ENCODE assay signal across 23 cellular contexts in genomic region chr9:98859941-98860340, GRCh38.
"Had no signal": no experiment of that assay in that cellular context is flagged by ENCODE, and none has a peak within 500 bp of the region (broad histone marks: within the 10 kb centered on the region; RNA-seq: fewer than 3 reads in every experiment).

No MANE protein-coding gene starts in this region.

- DNase-seq: dermis blood vessel endothelial cell; dorsolateral prefrontal cortex; effector CD4-positive, alpha-beta T cell; effector memory CD4-positive, alpha-beta T cell; foreskin keratinocyte; heart left ventricle; hippocampal formation; kidney glomerular epithelial cell; left colon; left ventricle myocardium superior; lower lobe of right lung; mesendoderm; mucosa of descending colon; naive B cell had no signal

- H3K27ac ChIP-seq: dorsolateral prefrontal cortex, foreskin keratinocyte, lower lobe of right lung had no signal

- H3K27me3 ChIP-seq: esophagus muscularis mucosa, gastroesophageal sphincter, heart left ventricle had no signal

- ATAC-seq: foreskin keratinocyte, gastroesophageal sphincter, heart left ventricle, left colon, left lobe of liver, left ventricle myocardium superior, mucosa of descending colon had no signal

- H3K4me1 ChIP-seq: foreskin keratinocyte had no signal

- FAIRE-seq: colon, endothelial cell of umbilical vein, frontal cortex, islet of Langerhans, keratinocyte had no signal

- H3K9me3 ChIP-seq: esophagus muscularis mucosa, gastroesophageal sphincter, lower lobe of right lung, mucosa of descending colon had no signal

- H3K4me3 ChIP-seq: coronary artery, dorsolateral prefrontal cortex, esophagus muscularis mucosa, gastroesophageal sphincter, heart left ventricle, lower lobe of right lung, mucosa of descending colon had no signal

- H3K36me3 ChIP-seq: esophagus muscularis mucosa, gastroesophageal sphincter, heart left ventricle, lower lobe of right lung had no signal
